Comparison of ENCODE assay signal across 8 cellular contexts in genomic region chr1:213622365-213623087, GRCh38.
DNase-seq lines count a peak whose midpoint lies in the region; ATAC-seq lines count a peak whose summit lies in the region.

No MANE protein-coding gene starts in this region.

- CTCF ChIA-PET in activated naive CD4-positive, alpha-beta T cell treated with anti-CD3 and anti-CD28 coated beads, Interleukin-2, amount 10 ng/mL, durations not matched to agents 7 days and 5 days (lab: Charles Lee), result interaction anchor here (1.0 kb wide), 1 partner anchor 709 kb away, joined by 4 read pairs; no protein-coding TSS in a partner anchor

- no peaks in the 10 kb centered on the region for H3K4me1 Mint-ChIP-seq in T-helper 17 cell
- no peaks in the 10 kb centered on the region for H3K4me1 Mint-ChIP-seq in activated naive CD4-positive, alpha-beta T cell treated with anti-CD3 and anti-CD28 coated beads, Interleukin-2, amount 10 ng/mL, durations not matched to agents 7 days and 5 days

- H3K27me3 Mint-ChIP-seq in T-helper 17 cell, result no peaks in the 10 kb centered on the region
- no peaks in the 10 kb centered on the region for H3K27me3 Mint-ChIP-seq in activated naive CD4-positive, alpha-beta T cell treated with anti-CD3 and anti-CD28 coated beads, Interleukin-2, amount 10 ng/mL, durations not matched to agents 7 days and 5 days

- H3K9me3 ChIP-seq in T-helper 17 cell (ENCODE audit: control insufficient read depth, low read length, poor library complexity, severe bottlenecking), result no peaks in the 10 kb centered on the region

- no peaks in the 10 kb centered on the region for H3K9me3 Mint-ChIP-seq in activated naive CD4-positive, alpha-beta T cell treated with anti-CD3 and anti-CD28 coated beads, Interleukin-2, amount 10 ng/mL, durations not matched to agents 7 days and 5 days

- no peaks in the 10 kb centered on the region for H3K36me3 Mint-ChIP-seq in T-helper 17 cell (ENCODE audit: low read depth)
- H3K36me3 Mint-ChIP-seq in activated naive CD4-positive, alpha-beta T cell treated with anti-CD3 and anti-CD28 coated beads, Interleukin-2, amount 10 ng/mL, durations not matched to agents 7 days and 5 days, result no peaks in the 10 kb centered on the region

- DNase-seq in myocyte (ENCODE audit: low read depth) (peak; percentile 6), T-helper 17 cell (no peak), DMS153 (lab: John Stamatoyannopoulos, UW) (no peak)
- no peak for DNase-seq in effector CD4-positive, alpha-beta T cell
- DNase-seq in activated naive CD4-positive, alpha-beta T cell treated with anti-CD3 and anti-CD28 coated beads, Interleukin-2, amount 10 ng/mL, durations not matched to agents 7 days and 5 days, result no peak

- no peak overlapping the region for H3K27ac Mint-ChIP-seq in T-helper 17 cell
- H3K27ac Mint-ChIP-seq in activated naive CD4-positive, alpha-beta T cell treated with anti-CD3 and anti-CD28 coated beads, Interleukin-2, amount 10 ng/mL, durations not matched to agents 7 days and 5 days, result no peak overlapping the region

- H3K4me3 Mint-ChIP-seq in T-helper 17 cell, result no peak overlapping the region
- no peak overlapping the region for H3K4me3 Mint-ChIP-seq in activated naive CD4-positive, alpha-beta T cell treated with anti-CD3 and anti-CD28 coated beads, Interleukin-2, amount 10 ng/mL, durations not matched to agents 7 days and 5 days

- peak; percentile 75 for ATAC-seq in GM18867 (IDR thresholded peaks at IDR 0.05; ENCODE audit: unreplicated experiment)
- ATAC-seq in GM21529 (IDR thresholded peaks at IDR 0.05; ENCODE audit: unreplicated experiment), result peak; percentile 76
- peak; percentile 42 for ATAC-seq in HG03558 (IDR thresholded peaks at IDR 0.05; ENCODE audit: extremely low read depth, unreplicated experiment)
- ATAC-seq in T-helper 17 cell, result no peak
